23 cellular contexts compared by ENCODE assay signal in genomic region chr1:47830856-47831255, GRCh38.
A peak's percentile ranks its signal among the peaks of the same experiment; 100 is the strongest.
DNase-seq lines count a peak whose midpoint lies in the region; ATAC-seq and TF ChIP-seq lines count a peak whose summit lies in the region.
"Had no signal": no experiment of that assay in that cellular context is flagged by ENCODE, and none has a peak within 500 bp of the region (broad histone marks: within the 10 kb centered on the region; RNA-seq: fewer than 3 reads in every experiment).

No MANE protein-coding gene starts in this region.

- TF ChIP-seq CTCF in esophagus squamous epithelium (IDR thresholded peaks at IDR 0.05) (no peak), neural crest cell (conservative IDR thresholded peaks at IDR 0.05) (no peak), tibial artery (IDR thresholded peaks at IDR 0.05) (no peak), tibial nerve (IDR thresholded peaks at IDR 0.05) (no peak), gastroesophageal sphincter (IDR thresholded peaks at IDR 0.05) (no peak)

- peaks cover 9% of the 10 kb centered on the region for H3K9me3 Mint-ChIP-seq in neural crest cell

- DNase-seq in esophagus squamous epithelium (lab: John Stamatoyannopoulos, UW) (no peak), neural crest cell (ENCODE audit: low read depth, low spot score) (no peak), tibial artery (no peak), tibial nerve (ENCODE audit: low spot score in 2 of 2) (no peak), NCI-H2107 (lab: John Stamatoyannopoulos, UW) (no peak)
- DNase-seq: AML-193; C1 segment of cervical spinal cord; CD8-positive, alpha-beta memory T cell; DMS153; GM23248; HCEC 1CT; IMR-90; NCI-H1105; NCI-H146; NCI-H2081; NCI-H2171 treated with DMSO at 0.1 percent for 48 hours; NCI-H524 treated with DMSO at 0.1 percent for 48 hours; NCI-H82 had no signal

- H3K4me1 ChIP-seq in HUES48 (ENCODE audit: control insufficient read depth, insufficient read depth, low read length) (peaks cover 14% of the 10 kb centered on the region), esophagus squamous epithelium (peaks cover 3 to 38% (median 4%) of the 10 kb centered on the region in 3 donors), tibial artery (peaks cover 0 to 89% (median 79%) of the 10 kb centered on the region in 4 donors), tibial nerve (peaks cover 0 to 56% (median 6%) of the 10 kb centered on the region in 4 donors), gastroesophageal sphincter (peaks cover 0 to 45% (median 0%) of the 10 kb centered on the region in 3 donors)

- TF ChIP-seq EP300 in tibial nerve (IDR thresholded peaks at IDR 0.05) (no peak), gastroesophageal sphincter (IDR thresholded peaks at IDR 0.05) (no peak)

- H3K9me3 ChIP-seq in HUES48 (ENCODE audit: control insufficient read depth, insufficient read depth, low read length), result no peaks in the 10 kb centered on the region
- H3K9me3 ChIP-seq in esophagus squamous epithelium, result peaks cover 0 to 20% (median 8%) of the 10 kb centered on the region in 3 donors
- no peaks in the 10 kb centered on the region for H3K9me3 ChIP-seq in tibial artery
- peaks cover 0 to 8% (median 4%) of the 10 kb centered on the region in 4 donors for H3K9me3 ChIP-seq in tibial nerve
- peaks cover 0 to 20% (median 0%) of the 10 kb centered on the region in 3 donors for H3K9me3 ChIP-seq in gastroesophageal sphincter

- no peaks in the 10 kb centered on the region for H3K36me3 ChIP-seq in HUES48 (ENCODE audit: control insufficient read depth, insufficient read depth, low read length)
- no peaks in the 10 kb centered on the region for H3K36me3 ChIP-seq in esophagus squamous epithelium
- no peaks in the 10 kb centered on the region for H3K36me3 ChIP-seq in tibial artery
- H3K36me3 ChIP-seq in tibial nerve, result no peaks in the 10 kb centered on the region
- no peaks in the 10 kb centered on the region for H3K36me3 ChIP-seq in gastroesophageal sphincter

- H3K27ac ChIP-seq in HUES48 (ENCODE audit: low read depth, low read length) (peak overlapping the region; percentile 18), esophagus squamous epithelium (peak overlapping the region in 3 of 4 donors; percentile 18 to 68 (median 62)), tibial artery (peak overlapping the region; percentile 87 to 89), tibial nerve (peak overlapping the region in 2 of 4 donors; percentile 18 to 64), gastroesophageal sphincter (peak overlapping the region in 2 of 4 donors; percentile 31 to 45)
- H3K27ac ChIP-seq: GM23248, KMS-11 had no signal

- no peak for ATAC-seq in GM18519 (IDR thresholded peaks at IDR 0.05; ENCODE audit: low FRiP score, unreplicated experiment)
- no peak for ATAC-seq in gastroesophageal sphincter
- ATAC-seq: Panc1 had no signal

- TF ChIP-seq POLR2A in esophagus squamous epithelium (IDR thresholded peaks at IDR 0.05), result no peak
- no peak for TF ChIP-seq POLR2A in tibial nerve (IDR thresholded peaks at IDR 0.05)
- no peak for TF ChIP-seq POLR2A in gastroesophageal sphincter (IDR thresholded peaks at IDR 0.05)

- no peak overlapping the region for H3K9ac ChIP-seq in HUES48 (ENCODE audit: low read depth, low read length)
- H3K9ac ChIP-seq: GM23248, KMS-11 had no signal

- H3K27me3 ChIP-seq in HUES48 (ENCODE audit: control insufficient read depth, insufficient read depth, low read length) (no peaks in the 10 kb centered on the region), esophagus squamous epithelium (no peaks in the 10 kb centered on the region), tibial artery (no peaks in the 10 kb centered on the region), tibial nerve (no peaks in the 10 kb centered on the region), gastroesophageal sphincter (no peaks in the 10 kb centered on the region)

- H3K4me1 Mint-ChIP-seq in neural crest cell, result peaks cover 26% of the 10 kb centered on the region
- H3K4me1 Mint-ChIP-seq: CD8-positive, alpha-beta memory T cell had no signal

- H3K27me3 Mint-ChIP-seq in neural crest cell (ENCODE audit: low read depth), result no peaks in the 10 kb centered on the region

- intact Hi-C loops in esophagus squamous epithelium (cut with DNase I), result no loop called here
- intact Hi-C loops in tibial artery (cut with DNase I; ENCODE audit: low total_unique reads), result no loop called here

- 65 to 71% methylated on average over 6 to 9 of the region's 10 CpGs for WGBS in esophagus squamous epithelium, 2 donors
- 37 to 48% methylated on average over 10 of the region's 10 CpGs for whole genome bisulfite sequencing in tibial nerve, 2 donors
- 71 to 86% methylated on average over 4 to 6 of the region's 10 CpGs for WGBS in gastroesophageal sphincter (ENCODE audit: low coverage in 1 of 2), 2 donors

- H3K4me3 ChIP-seq in HUES48 (ENCODE audit: low read depth, low read length), result no peak overlapping the region
- H3K4me3 ChIP-seq in esophagus squamous epithelium, result no peak overlapping the region
- H3K4me3 ChIP-seq in tibial artery, result no peak overlapping the region
- no peak overlapping the region for H3K4me3 ChIP-seq in tibial nerve
- H3K4me3 ChIP-seq in gastroesophageal sphincter, result no peak overlapping the region
- H3K4me3 ChIP-seq: GM23248 had no signal

- no peak overlapping the region for H3K27ac Mint-ChIP-seq in neural crest cell (ENCODE audit: unreplicated experiment)

- H3K4me3 Mint-ChIP-seq in neural crest cell, result peak overlapping the region; percentile 2
- H3K4me3 Mint-ChIP-seq: CD8-positive, alpha-beta memory T cell had no signal

- H3K36me3 Mint-ChIP-seq in neural crest cell (ENCODE audit: low read depth), result peaks cover 4% of the 10 kb centered on the region
- H3K36me3 Mint-ChIP-seq: CD8-positive, alpha-beta memory T cell had no signal
